ENCODE assay signal across 8 cellular contexts in genomic region chr1:17119076-17119743, GRCh38. TPM values are rescaled to one million over a fixed set of nuclear protein-coding genes. Genes with fewer than 3 reads are reported as not detected.
DNase-seq lines count a peak whose midpoint lies in the region; ATAC-seq, FAIRE-seq and TF ChIP-seq lines count a peak whose summit lies in the region.

PADI2 (minus strand) TSS chr1:17119451; CDS start chr1:17119371, 80 bp downstream.

- H3K4me1 ChIP-seq in HUES64 (ENCODE audit: insufficient read depth, low read length) = no peaks in the 10 kb centered on the region
- H3K4me1 ChIP-seq in ascending aorta = peaks cover 4 to 7% of the 10 kb centered on the region in 2 donors

- DNase-seq in GM12891 (ENCODE audit: insufficient read length, low spot score) (peak; percentile 85), SW480 (ENCODE audit: low spot score) (peak; percentile 68), ascending aorta (ENCODE audit: low spot score in 2 of 2) (peak in 1 of 2 donors; percentile 69), hippocampal formation (lab: John Stamatoyannopoulos, UW) (peak; percentile 72 to 82), retinal pigment epithelial cell (ENCODE audit: low read depth) (no peak), urothelium cell line (ENCODE audit: low spot score) (no peak)

- H3K4me3 ChIP-seq in HUES64 (ENCODE audit: low read length) (peak within 1 kb of the TSS; percentile 69), ascending aorta (peak within 1 kb of the TSS; percentile 46 to 57), retinal pigment epithelial cell (ENCODE audit: low read length) (peak within 1 kb of the TSS; percentile 34)

- H3K27me3 ChIP-seq in HUES64 (ENCODE audit: insufficient read depth, low read length) = peaks cover 32% of the 10 kb centered on the region
- H3K27me3 ChIP-seq in ascending aorta = peaks cover 15% of the 10 kb centered on the region

- no peak for TF ChIP-seq POLR2A in GM12891 (IDR thresholded peaks at IDR 0.05; ENCODE audit: low read depth, low read length)

- H3K27ac ChIP-seq in HUES64 (ENCODE audit: low read depth, low read length) = no peak within 1 kb of the TSS
- no peak within 1 kb of the TSS for H3K27ac ChIP-seq in ascending aorta

- under 1% methylated on average over 58 of the region's 58 CpGs for WGBS in HUES64

- H3K9me3 ChIP-seq in HUES64 (ENCODE audit: insufficient read depth, low read depth, low read length) (no peaks in the 10 kb centered on the region), ascending aorta (no peaks in the 10 kb centered on the region)

- no peak within 1 kb of the TSS for H3K9ac ChIP-seq in HUES64 (ENCODE audit: low read depth, low read length)

- no peak for TF ChIP-seq CTCF in ascending aorta (IDR thresholded peaks at IDR 0.05)
- TF ChIP-seq CTCF in retinal pigment epithelial cell (conservative IDR thresholded peaks at IDR 0.05; ENCODE audit: low read depth, low read length) = no peak

- peak; percentile 84 for FAIRE-seq in GM12891 (lab: Jason Lieb, UNC)
- FAIRE-seq in urothelium cell line (lab: Jason Lieb, UNC) = no peak

- intact Hi-C loops in ascending aorta (cut with DNase I) = no loop called here

- ATAC-seq in GM18861 (IDR thresholded peaks at IDR 0.05; ENCODE audit: unreplicated experiment) = no peak

- H3K36me3 ChIP-seq in HUES64 (ENCODE audit: insufficient read depth, low read length) (no peaks in the 10 kb centered on the region), ascending aorta (no peaks in the 10 kb centered on the region)

TF ChIP-seq in GM12891, 5 proteins besides CTCF, POLR2A, EP300 and RAD21:
- TF ChIP-seq SPI1 (IDR thresholded peaks at IDR 0.05; ENCODE audit: low read depth, low read length) (no peak), POU2F2 (IDR thresholded peaks at IDR 0.05; ENCODE audit: low read depth, low read length) (no peak), TAF1 (IDR thresholded peaks at IDR 0.05; ENCODE audit: low read depth, low read length) (no peak), PAX5 (IDR thresholded peaks at IDR 0.05; ENCODE audit: insufficient read depth, low read length, severe bottlenecking) (no peak), POLR2AphosphoS5 (IDR thresholded peaks at IDR 0.05; ENCODE audit: low read depth, low read length) (no peak)

RNA-seq across cellular contexts. Expression of gene PADI2, which starts in this region (rescaled TPM):
- 0.28 TPM for polyA plus RNA-seq in GM12891 (2012; ENCODE audit: low read depth, missing spikeins)
- 1.4 TPM for polyA plus RNA-seq in HUES64 (2013, experiment 1 of 2)
- 1.7 TPM for polyA plus RNA-seq in HUES64 (2013, experiment 2 of 2)
- 0.21 TPM for total RNA-seq in ascending aorta

Comparison
In these comparisons a context has a peak if more than half of its experiments do, and no peak if none do; other contexts are left out.
1. DNase-seq: peak in GM12891 (single experiment), SW480 (single experiment) and hippocampal formation (2 of 2); none in retinal pigment epithelial cell (single experiment) and urothelium cell line (single experiment).
2. Peak in every context shown above with its lines, with median percentiles within 50 percentile points of each other: H3K4me3 ChIP-seq.